In the genomic region with DNA sequence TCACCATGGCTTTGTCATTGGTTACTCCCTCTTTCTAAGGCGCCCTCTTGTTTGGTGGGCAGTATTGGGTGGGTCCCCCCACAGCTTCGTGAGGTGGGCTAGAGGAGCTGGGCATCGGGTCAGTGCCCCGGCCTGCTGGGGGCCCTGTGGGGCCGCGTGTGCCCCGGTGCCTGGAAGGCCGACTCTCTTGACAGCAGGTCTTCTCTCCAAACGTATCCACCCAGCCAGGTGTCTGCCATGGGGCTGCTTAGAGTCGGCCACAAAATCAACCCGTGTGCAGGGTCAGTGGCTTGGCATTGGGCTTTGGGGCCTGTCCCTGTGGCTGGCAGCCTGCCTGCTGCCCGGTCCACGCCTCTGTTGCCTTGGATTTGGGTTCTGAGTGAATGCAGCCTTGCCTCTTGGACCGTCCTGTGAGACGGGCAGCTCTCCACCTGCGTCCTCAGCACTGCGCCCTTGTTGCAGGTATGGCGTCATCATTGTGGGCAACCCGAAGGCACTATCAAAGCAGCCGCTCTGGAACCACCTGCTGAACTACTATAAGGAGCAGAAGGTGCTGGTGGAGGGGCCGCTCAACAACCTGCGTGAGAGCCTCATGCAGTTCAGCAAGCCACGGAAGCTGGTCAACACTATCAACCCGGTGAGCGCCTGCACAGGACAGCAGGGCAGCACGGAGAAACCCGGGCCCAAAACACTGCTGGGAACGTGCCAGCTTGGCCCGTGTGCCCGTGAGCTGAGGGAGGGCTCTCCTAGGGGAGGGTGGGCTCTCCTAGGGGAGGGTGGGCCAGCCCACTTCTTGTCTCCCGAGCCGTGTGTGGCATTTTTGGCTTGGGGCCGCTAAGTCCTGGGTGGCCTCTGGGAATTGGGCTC, we compare ENCODE assay signal across 32 cellular contexts. TPM values are rescaled to one million over a fixed set of nuclear protein-coding genes. Genes with fewer than 3 reads are reported as not detected.
"Had no signal": no experiment of that assay in that cellular context is flagged by ENCODE, and none has a peak within 500 bp of the region (broad histone marks: within the 10 kb centered on the region; RNA-seq: fewer than 3 reads in every experiment).

No MANE protein-coding gene starts in this region.

- DNase-seq: activated CD4-positive, alpha-beta T cell treated with anti-CD3 and anti-CD28 coated beads, Interleukin-2, amount 10 ng/mL, durations not matched to agents 24 days and 14 days; activated CD4-positive, alpha-beta T cell treated with anti-CD3 and anti-CD28 coated beads, Interleukin-2, amount 50 U/mL, for 4 hours; activated CD8-positive, alpha-beta T cell treated with anti-CD3 and anti-CD28 coated beads for 36 hours; activated gamma-delta T cell; activated naive CD4-positive, alpha-beta T cell treated with Interleukin-2 at 50 U/mL for 16 hours; activated naive CD8-positive, alpha-beta T cell treated with anti-CD3 and anti-CD28 coated beads, Interleukin-2, amount 10 ng/mL, durations not matched to agents 7 days and 5 days; activated T-cell treated with anti-CD3 and anti-CD28 coated beads, Interleukin-2, amount 50 U/mL, for 24 hours; adrenal gland; central memory CD4-positive, alpha-beta T cell; Kasumi-1; KG1; MG63; MV-4-11; NCI-H1092; NCI-H1436 treated with DMSO at 0.1 percent for 48 hours; NCI-H187; NCI-H2029 treated with DMSO at 0.1 percent for 48 hours; NCI-H2107; NCI-H2171; NCI-H510A; NCI-H526; NCI-H748 treated with DMSO at 0.1 percent for 48 hours; NK-92 treated with Interleukin-12 subunit alpha and Interleukin-12 subunit beta, amount 100 ng/mL, for 24 hours; SHP77; SK-N-SH had no signal

- H3K27ac ChIP-seq: adrenal gland, breast epithelium, PC-9, SJSA1 had no signal

- H3K4me2 ChIP-seq: PC-9, SK-N-SH had no signal

- ATAC-seq: activated CD8-positive, alpha-beta T cell treated with anti-CD3 and anti-CD28 coated beads for 36 hours had no signal

- H3K4me3 ChIP-seq: adrenal gland, body of pancreas, breast epithelium, MG63, PC-9, SJSA1 had no signal

- H3K27me3 ChIP-seq: adrenal gland, body of pancreas, breast epithelium, MG63, SJSA1 had no signal

- FAIRE-seq: astrocyte, RCC 7860, TTC549 had no signal

- H2AFZ ChIP-seq: PC-9 had no signal

- H3K9ac ChIP-seq: SK-N-SH had no signal

- H3K9me3 ChIP-seq: adrenal gland, body of pancreas, breast epithelium, MG63, SJSA1, SK-N-SH had no signal

- H3K4me1 ChIP-seq: body of pancreas, breast epithelium, SJSA1 had no signal

RNA-seq across cellular contexts. Expression of gene CERS1, which starts 32.7 kb away (rescaled TPM):
- total RNA-seq: activated naive CD8-positive, alpha-beta T cell treated with anti-CD3 and anti-CD28 coated beads, Interleukin-2, amount 10 ng/mL, durations not matched to agents 7 days and 5 days; SJSA1 had no signal
